In the genomic region with DNA sequence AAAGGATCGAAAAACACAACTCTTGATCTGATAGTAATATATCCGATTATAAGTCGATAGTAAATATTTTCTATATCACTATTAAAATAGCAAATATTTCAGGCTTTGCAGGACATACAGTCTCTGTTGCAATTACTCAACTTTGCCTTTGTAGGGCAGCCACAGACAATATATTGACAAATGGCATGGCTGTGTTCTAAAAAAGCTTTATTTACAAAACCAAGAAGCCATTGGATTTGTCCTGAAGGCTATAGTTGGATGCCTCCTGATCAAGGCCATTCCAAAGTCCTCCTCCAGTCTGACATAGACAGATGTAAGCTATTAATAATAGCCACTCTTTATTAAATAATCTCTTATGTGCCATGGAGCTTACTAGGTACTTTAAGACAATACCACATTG, we compare ENCODE assay signal across 16 cellular contexts. TPM values are rescaled to one million over a fixed set of nuclear protein-coding genes. Genes with fewer than 3 reads are reported as not detected.
DNase-seq lines count a peak whose midpoint lies in the region; ATAC-seq and TF ChIP-seq lines count a peak whose summit lies in the region.
"Had no signal": no experiment of that assay in that cellular context is flagged by ENCODE, and none has a peak within 500 bp of the region (broad histone marks: within the 10 kb centered on the region; RNA-seq: fewer than 3 reads in every experiment).

No MANE protein-coding gene starts in this region.

- no peak for DNase-seq in GM13976 (ENCODE audit: low spot score)
- DNase-seq in RPMI7951 (ENCODE audit: low read depth): peak; percentile 35
- DNase-seq in fibroblast of the aortic adventitia (ENCODE audit: low read depth): peak; percentile 31
- DNase-seq in stimulated activated CD4-positive, alpha-beta T cell treated with anti-CD3 and anti-CD28 coated beads, Interleukin-2, amount 100 ng/mL, for 48 hours: no peak
- DNase-seq in CD1c-positive myeloid dendritic cell (ENCODE audit: extremely low spot score): no peak
- DNase-seq in NCI-H226: no peak
- DNase-seq: left ventricle myocardium superior, NCI-H526, stomach had no signal

- peak overlapping the region; percentile 93 for H3K4me2 ChIP-seq in BLaER1
- H3K4me2 ChIP-seq: neural progenitor cell had no signal

- ATAC-seq in GM18873 (IDR thresholded peaks at IDR 0.05; ENCODE audit: low FRiP score, unreplicated experiment): no peak
- ATAC-seq: left ventricle myocardium superior had no signal

- H3K27ac ChIP-seq in BLaER1: peak overlapping the region; percentile 91
- H3K27ac ChIP-seq: epithelial cell of prostate, neural progenitor cell, stomach had no signal

- peaks cover 13% of the 10 kb centered on the region for H3K27me3 ChIP-seq in BLaER1
- H3K27me3 ChIP-seq: neural progenitor cell had no signal

- no peaks in the 10 kb centered on the region for H3K9me3 ChIP-seq in BLaER1
- H3K9me3 ChIP-seq: stomach had no signal

- H3K9ac ChIP-seq in BLaER1: no peak overlapping the region
- H3K9ac ChIP-seq: neural progenitor cell had no signal

- H3K36me3 ChIP-seq in BLaER1: no peaks in the 10 kb centered on the region
- H3K36me3 ChIP-seq: neural progenitor cell, stomach had no signal

- H3K4me1 ChIP-seq in BLaER1: peaks cover 68% of the 10 kb centered on the region
- H3K4me1 ChIP-seq: neural progenitor cell had no signal

- TF ChIP-seq CTCF in GM13976 (IDR thresholded peaks at IDR 0.05; ENCODE audit: borderline replicate concordance, control extremely low read depth, extremely low read depth, insufficient read depth, missing control alignments): peak; percentile 26
- TF ChIP-seq CTCF in fibroblast of the aortic adventitia (IDR thresholded peaks at IDR 0.05; ENCODE audit: insufficient read depth, low read length): no peak

- in situ Hi-C loops in GM13976 (cut with MboI; ENCODE audit: low sequenced_read_pairs, unreplicated experiment): no loop called here

- no peaks in the 10 kb centered on the region for H4K20me1 ChIP-seq in BLaER1

- H3K4me3 ChIP-seq in BLaER1 (no peak overlapping the region), fibroblast of the aortic adventitia (ENCODE audit: low read depth, low read length) (no peak overlapping the region)
- H3K4me3 ChIP-seq: neural progenitor cell, stomach had no signal

RNA-seq across cellular contexts. Expression of a gene that starts 5.9 kb away (rescaled TPM):
- total RNA-seq in RPMI7951 (2014; rRNA removed; shearing (Covaris generic)): not detected in 2 replicates
- not detected in 2 replicates for total RNA-seq in fibroblast of the aortic adventitia (ENCODE audit: low replicate concordance)
- total RNA-seq: CD4-positive, CD25-positive, alpha-beta regulatory T cell; HT-29; left ventricle myocardium superior; skeletal muscle tissue; stomach had no signal

RNA-seq across cellular contexts. Expression of a gene that starts 31.2 kb away (rescaled TPM):
- total RNA-seq in RPMI7951 (2014; rRNA removed; shearing (Covaris generic)): not detected in 2 replicates
- total RNA-seq in fibroblast of the aortic adventitia (ENCODE audit: low replicate concordance): 0.63 and 14.0 TPM in 2 replicates

Comparison
In these comparisons a context has a peak if more than half of its experiments do, and no peak if none do; other contexts are left out.
1. DNase-seq: peak in RPMI7951 (single experiment) and fibroblast of the aortic adventitia (single experiment); none in GM13976 (single experiment), stimulated activated CD4-positive, alpha-beta T cell treated with anti-CD3 and anti-CD28 coated beads, Interleukin-2, amount 100 ng/mL, for 48 hours (0 of 2), CD1c-positive myeloid dendritic cell (single experiment) and NCI-H226 (single experiment).